ENCODE assay signal across 8 cellular contexts in the genomic region with DNA sequence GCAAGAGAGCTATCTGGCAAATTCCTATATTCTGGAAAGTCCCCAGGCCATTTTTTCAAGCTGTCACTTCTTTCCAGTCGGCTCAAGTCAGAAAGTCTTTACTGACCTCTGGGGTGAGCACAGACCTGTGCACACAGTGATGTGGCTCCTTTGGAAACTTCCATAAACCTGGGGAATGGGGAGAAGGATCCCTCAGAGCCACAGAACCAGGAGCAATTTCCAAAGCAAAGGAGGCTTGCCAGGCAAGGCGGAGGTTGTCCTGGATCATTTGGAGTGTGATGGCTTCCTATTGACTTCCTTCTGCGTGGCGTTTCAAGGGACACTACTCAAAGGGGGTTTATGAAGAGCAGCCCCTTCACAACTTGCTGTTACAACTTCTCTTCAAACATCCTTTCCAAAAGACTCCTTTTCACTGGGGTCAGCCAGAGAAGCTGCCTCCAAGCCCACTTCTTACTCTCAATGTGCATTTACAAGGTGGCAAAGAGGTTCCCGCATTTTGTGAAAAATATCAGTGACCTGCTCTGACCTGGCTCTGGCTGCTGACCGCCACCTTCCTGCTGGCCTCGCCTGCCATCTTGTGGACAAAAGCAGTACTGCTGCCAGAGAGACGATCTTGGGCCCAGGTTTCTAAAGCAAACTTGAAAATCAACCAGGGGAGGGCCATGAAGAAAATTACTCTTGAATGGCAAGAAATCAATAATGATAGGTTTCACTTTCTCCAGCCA. TPM values are rescaled to one million over a fixed set of nuclear protein-coding genes. Genes with fewer than 3 reads are reported as not detected.
DNase-seq lines count a peak whose midpoint lies in the region; ATAC-seq and TF ChIP-seq lines count a peak whose summit lies in the region.

No MANE protein-coding gene starts in this region.

- no peak overlapping the region for H3K9ac ChIP-seq in adipocyte (ENCODE audit: low read length)
- H3K9ac ChIP-seq in rectal smooth muscle tissue (ENCODE audit: low read length), result no peak overlapping the region

- H3K27me3 ChIP-seq in adipocyte (replicated peaks; ENCODE audit: control insufficient read depth, insufficient read depth, low read length) (no peaks in the 10 kb centered on the region), rectal smooth muscle tissue (ENCODE audit: control insufficient read depth, insufficient read depth, low read length) (no peaks in the 10 kb centered on the region)

- ATAC-seq in left cardiac atrium, result peak; percentile 67 to 69

- H3K4me3 ChIP-seq in AG10803 (ENCODE audit: low read length), result no peak overlapping the region
- no peak overlapping the region for H3K4me3 ChIP-seq in adipocyte (ENCODE audit: low read length)
- H3K4me3 ChIP-seq in rectal smooth muscle tissue (ENCODE audit: low read length), result no peak overlapping the region

- intact Hi-C loops in left cardiac atrium (cut with DNase I), result loop anchor here in 1 of 2 donors (1.0 kb wide), 1 partner anchor 468 kb away; no protein-coding TSS in a partner anchor

- H3K9me3 ChIP-seq in KOPT-K1 (ENCODE audit: insufficient read depth, low read length, poor library complexity, severe bottlenecking), result no peaks in the 10 kb centered on the region
- no peaks in the 10 kb centered on the region for H3K9me3 ChIP-seq in adipocyte (ENCODE audit: control insufficient read depth, low read length)

- H3K27ac ChIP-seq in KOPT-K1 (ENCODE audit: low read depth, low read length, poor library complexity, severe bottlenecking) (peak overlapping the region; percentile 6), rectal smooth muscle tissue (ENCODE audit: low read depth, low read length) (peak overlapping the region; percentile 44)

- peak; percentile 97 for TF ChIP-seq CTCF in AG10803 (conservative IDR thresholded peaks at IDR 0.05; ENCODE audit: low read length)

- DNase-seq in AG10803 (ENCODE audit: low read depth) (peak; percentile 54), GM19238 (ENCODE audit: insufficient read length, low spot score) (peak; percentile 51), T follicular helper cell (ENCODE audit: low read depth) (peak; percentile 56), adipocyte (ENCODE audit: low read depth) (peak; percentile 80), left cardiac atrium (peak; percentile 79), NCI-H2029 treated with DMSO at 0.1 percent for 48 hours (lab: John Stamatoyannopoulos, UW) (no peak)

- H3K36me3 ChIP-seq in KOPT-K1 (ENCODE audit: insufficient read depth, low read length), result no peaks in the 10 kb centered on the region
- no peaks in the 10 kb centered on the region for H3K36me3 ChIP-seq in adipocyte (ENCODE audit: control insufficient read depth, insufficient read depth, low read length, severe bottlenecking)
- no peaks in the 10 kb centered on the region for H3K36me3 ChIP-seq in rectal smooth muscle tissue (ENCODE audit: control insufficient read depth, insufficient read depth, low read length)

- peaks cover 10% of the 10 kb centered on the region for H3K4me1 ChIP-seq in adipocyte (ENCODE audit: control insufficient read depth, insufficient read depth, low read length)
- H3K4me1 ChIP-seq in rectal smooth muscle tissue (ENCODE audit: control insufficient read depth, insufficient read depth, low read length), result peaks cover 13% of the 10 kb centered on the region

RNA-seq across cellular contexts. Expression of a gene that starts 18.2 kb away (rescaled TPM):
- total RNA-seq in left cardiac atrium, result not detected
